13 cellular contexts compared by ENCODE assay signal in genomic region chr7:99943641-99944507, GRCh38. TPM values are rescaled to one million over a fixed set of nuclear protein-coding genes. Genes with fewer than 3 reads are reported as not detected.
DNase-seq lines count a peak whose midpoint lies in the region; FAIRE-seq and TF ChIP-seq lines count a peak whose summit lies in the region.
"Had no signal": no experiment of that assay in that cellular context is flagged by ENCODE, and none has a peak within 500 bp of the region (broad histone marks: within the 10 kb centered on the region; RNA-seq: fewer than 3 reads in every experiment).

No MANE protein-coding gene starts in this region.

- TF ChIP-seq CTCF in H1 (IDR thresholded peaks at IDR 0.05; ENCODE audit: control extremely low read depth in 1 of 3, insufficient read depth in 1 of 3, low read depth in 1 of 3, low read length in 3 of 3): no peak
- TF ChIP-seq CTCF in PC-9 (conservative IDR thresholded peaks at IDR 0.05): no peak

- FAIRE-seq in H1 (lab: Jason Lieb, UNC): peak; percentile 98
- FAIRE-seq: bronchial epithelial cell, RCC 7860 had no signal

- no TSS peak for BruUV-seq in PC-9 (replicated peaks; lab: Mats Ljungman, UMichigan)

- H3K4me1 Mint-ChIP-seq in activated naive CD4-positive, alpha-beta T cell treated with anti-CD3 and anti-CD28 coated beads for 36 hours (ENCODE audit: low read depth): peaks cover 10% of the 10 kb centered on the region

- H3K18ac ChIP-seq in H1 (ENCODE audit: extremely low read depth, low read length): peak overlapping the region; percentile 96

- H4K91ac ChIP-seq in H1 (replicated peaks; ENCODE audit: insufficient read length, low read length): peak overlapping the region; percentile 90

- H3K27ac Mint-ChIP-seq in activated naive CD4-positive, alpha-beta T cell treated with anti-CD3 and anti-CD28 coated beads for 36 hours: no peak overlapping the region

- H3K4me1 ChIP-seq in H1 (replicated peaks in 1 of 4; ENCODE audit: control insufficient read depth in 3 of 4, insufficient read depth in 4 of 4, low read length in 3 of 4) (peaks cover 8 to 13% (median 11%) of the 10 kb centered on the region in 4 experiments; a peak in 5 of 7 replicates), PC-9 (replicated peaks; ENCODE audit: insufficient read depth) (no peaks in the 10 kb centered on the region)

- peak overlapping the region; percentile 94 for H2BK120ac ChIP-seq in H1 (replicated peaks; ENCODE audit: low read depth, low read length)

- peak overlapping the region; percentile 42 for H3K56ac ChIP-seq in H1 (replicated peaks; ENCODE audit: insufficient read length, low read depth, low read length)

- peak in 1 of 2 experiments; percentile 90; a peak in 1 of 3 replicates for TF ChIP-seq EP300 in H1 (IDR thresholded peaks at IDR 0.05; ENCODE audit: borderline replicate concordance in 1 of 2, low read depth in 2 of 2, low read length in 2 of 2)

- H3K36me3 Mint-ChIP-seq in activated naive CD4-positive, alpha-beta T cell treated with anti-CD3 and anti-CD28 coated beads for 36 hours (ENCODE audit: low read depth): no peaks in the 10 kb centered on the region

- H3K9me3 ChIP-seq in H1 (ENCODE audit: insufficient read depth in 2 of 2, low read depth in 1 of 2, low read length in 1 of 2) (peaks cover 14 to 16% of the 10 kb centered on the region in 2 experiments), PC-9 (ENCODE audit: insufficient read depth, low read depth) (0 out of 2 replicates have a peak, but pooled peaks cover 4% of the 10 kb centered on the region)

- no peaks in the 10 kb centered on the region for H3K9me3 Mint-ChIP-seq in activated naive CD4-positive, alpha-beta T cell treated with anti-CD3 and anti-CD28 coated beads for 36 hours

- peak overlapping the region in 3 of 4 experiments; percentile 1 to 65 (median 35); a peak in 6 of 7 replicates for H3K9ac ChIP-seq in H1 (replicated peaks in 1 of 4; ENCODE audit: extremely low read depth in 1 of 4, low read depth in 3 of 4, low read length in 3 of 4)

- peak overlapping the region; percentile 25 for H3K4ac ChIP-seq in H1 (replicated peaks; ENCODE audit: insufficient read length, low read depth, low read length)

- POLR2A ChIA-PET in H1 (lab: Charles Lee; ENCODE audit: partially characterized antibody) (interaction anchor here (0.6 to 3.0 kb wide), 35 partner anchors 8 to 1028 kb away, joined by 3 to 45 read pairs (median 5); partner anchors contain the start of genes AP4M1, GJC3, MCM7 and TRIM4), PC-9 (lab: Charles Lee; ENCODE audit: unreplicated experiment) (interaction anchor here (0.6 kb wide), 1 partner anchor 234 kb away, joined by 4 read pairs; no protein-coding TSS in a partner anchor)

- H3K14ac ChIP-seq in H1 (ENCODE audit: insufficient read length): no peak overlapping the region

- peak overlapping the region; percentile 37; the same call in 1 of the 2 replicates for H2BK15ac ChIP-seq in H1 (ENCODE audit: low read length)

- no peaks in the 10 kb centered on the region for H3K23me2 ChIP-seq in H1 (ENCODE audit: low read depth, low read length)

- H3K9me2 ChIP-seq in PC-9 (ENCODE audit: insufficient read depth): no peaks in the 10 kb centered on the region

- peak; percentile 22 for DNase-seq in activated naive CD4-positive, alpha-beta T cell treated with anti-CD3 and anti-CD28 coated beads for 36 hours
- no peak for DNase-seq in activated naive CD4-positive, alpha-beta T cell (lab: John Stamatoyannopoulos, UW)
- peak; percentile 99 for DNase-seq in NCI-H526 treated with DMSO at 0.1 percent for 48 hours (lab: John Stamatoyannopoulos, UW)
- peak; percentile 62 to 74 for DNase-seq in H1 (ENCODE audit: low read depth in 1 of 2, low spot score in 2 of 2)
- DNase-seq in retina: peak; percentile 9
- no peak for DNase-seq in PC-9
- no peak for DNase-seq in hippocampal formation (lab: John Stamatoyannopoulos, UW)
- DNase-seq in activated CD8-positive, alpha-beta memory T cell treated with anti-CD3 and anti-CD28 coated beads, Interleukin-2, amount 50 U/mL, for 4 hours: no peak
- DNase-seq: NCI-H1694 treated with DMSO at 0.1 percent for 48 hours, posterior cingulate gyrus had no signal

- peak overlapping the region; percentile 68 for H4K5ac ChIP-seq in H1 (ENCODE audit: insufficient read length, low read depth, low read length)

- no peak overlapping the region for H3K23ac ChIP-seq in H1 (ENCODE audit: insufficient read length)

- CTCF ChIA-PET in activated naive CD4-positive, alpha-beta T cell treated with anti-CD3 and anti-CD28 coated beads for 36 hours (lab: Charles Lee): interaction anchor here (0.8 to 1.7 kb wide), 4 partner anchors 14 to 422 kb away, joined by 3 to 4 read pairs (median 3); partner anchors contain the start of genes GJC3 and TRIM4
- CTCF ChIA-PET in H1 (lab: Charles Lee; ENCODE audit: partially characterized antibody): interaction anchor here (0.7 to 1.5 kb wide), 9 partner anchors 9 to 918 kb away, joined by 3 to 6 read pairs (median 4); no protein-coding TSS in a partner anchor
- CTCF ChIA-PET in PC-9 (lab: Charles Lee): interaction anchor here (0.6 kb wide), 3 partner anchors 21 to 324 kb away, joined by 3 to 5 read pairs (median 3); no protein-coding TSS in a partner anchor

- peak overlapping the region; percentile 22 for H3K4me3 Mint-ChIP-seq in activated naive CD4-positive, alpha-beta T cell treated with anti-CD3 and anti-CD28 coated beads for 36 hours

- peak overlapping the region in 3 of 4 experiments; percentile 1 to 48 (median 4); a peak in 3 of 8 replicates for H3K4me3 ChIP-seq in H1 (ENCODE audit: extremely low read depth in 1 of 4, insufficient read depth in 2 of 4, low read depth in 3 of 4, low read length in 4 of 4)
- no peak overlapping the region for H3K4me3 ChIP-seq in PC-9
- H3K4me3 ChIP-seq: lung had no signal

- no peaks in the 10 kb centered on the region for H3K27me3 Mint-ChIP-seq in activated naive CD4-positive, alpha-beta T cell treated with anti-CD3 and anti-CD28 coated beads for 36 hours (ENCODE audit: low read depth)

- H2AFZ ChIP-seq in H1 (ENCODE audit: low read length): no peak overlapping the region
- H2AFZ ChIP-seq in PC-9: no peak overlapping the region

- 20% methylated on average over 11 of the region's 14 CpGs; no CpG with 5 or more reads in 1 of the 2 experiments for WGBS in H1 (ENCODE audit: extremely low coverage in 1 of 2, insufficient coverage in 1 of 2, insufficient read length in 1 of 2, insufficient replicate concordance in 2 of 2, low coverage in 1 of 2, low lambda C conversion rate in 2 of 2, missing lambda C conversion rate in 1 of 2), 2 experiments

- H2BK5ac ChIP-seq in H1 (ENCODE audit: low read depth, low read length): peak overlapping the region; percentile 98

- H3K79me1 ChIP-seq in H1 (ENCODE audit: low read depth, low read length): no peaks in the 10 kb centered on the region; the same call in 1 of the 2 replicates

- H3K36me3 ChIP-seq in H1 (ENCODE audit: control insufficient read depth in 2 of 4, insufficient read depth in 4 of 4, low read length in 3 of 4) (peaks cover 0 to 4% (median 0%) of the 10 kb centered on the region in 4 experiments; a peak in 2 of 8 replicates), PC-9 (ENCODE audit: low read depth) (no peaks in the 10 kb centered on the region)

- peak overlapping the region; percentile 56 to 65 for H3K4me2 ChIP-seq in H1 (ENCODE audit: insufficient read depth in 1 of 2, low read depth in 2 of 2, low read length in 2 of 2)
- H3K4me2 ChIP-seq in PC-9: no peak overlapping the region

- H3K27me3 ChIP-seq in H1 (replicated peaks in 1 of 4; ENCODE audit: control insufficient read depth in 3 of 4, extremely low read depth in 1 of 4, insufficient read depth in 3 of 4, low read length in 3 of 4): no peaks in the 10 kb centered on the region; a peak in 1 of 7 replicates
- peaks cover 37% of the 10 kb centered on the region for H3K27me3 ChIP-seq in PC-9 (ENCODE audit: insufficient read depth, low read depth)

- peak; percentile 51 to 59; a peak in 2 of 3 replicates for TF ChIP-seq POLR2A in H1 (IDR thresholded peaks at IDR 0.05; ENCODE audit: control extremely low read depth in 1 of 2, low read depth in 2 of 2, low read length in 2 of 2)

- H3K27ac ChIP-seq in H1 (ENCODE audit: low read depth, low read length) (peak overlapping the region; percentile 95), PC-9 (no peak overlapping the region)

- peak overlapping the region; percentile 96; the same call in 1 of the 2 replicates for H4K8ac ChIP-seq in H1 (ENCODE audit: extremely low read depth, insufficient read depth, low read length)

- H2BK20ac ChIP-seq in H1 (ENCODE audit: low read length): peak overlapping the region; percentile 89

- H3K79me2 ChIP-seq in H1 (ENCODE audit: control insufficient read depth in 1 of 2, insufficient read depth in 2 of 2, low read length in 2 of 2) (no peaks in the 10 kb centered on the region), PC-9 (ENCODE audit: low read depth) (no peaks in the 10 kb centered on the region)

- TF ChIP-seq RAD21 in H1 (IDR thresholded peaks at IDR 0.05 in 1 of 2, conservative IDR thresholded peaks at IDR 0.05 in 1 of 2; ENCODE audit: low read depth in 2 of 2, low read length in 2 of 2): no peak

- H2AK5ac ChIP-seq in H1 (ENCODE audit: low read depth, low read length): peak overlapping the region; percentile 98

- H4K20me1 ChIP-seq in H1 (replicated peaks in 1 of 2; ENCODE audit: control insufficient read depth in 1 of 2, insufficient read depth in 2 of 2, low read length in 2 of 2) (no peaks in the 10 kb centered on the region), PC-9 (ENCODE audit: insufficient read depth) (no peaks in the 10 kb centered on the region)

- H2BK12ac ChIP-seq in H1 (ENCODE audit: low read depth, low read length): peak overlapping the region; percentile 96

- H3F3A ChIP-seq in PC-9 (ENCODE audit: insufficient read depth, low read depth): no peaks in the 10 kb centered on the region

- intact Hi-C loops in activated naive CD4-positive, alpha-beta T cell treated with anti-CD3 and anti-CD28 coated beads for 36 hours (cut with micrococcal nuclease): no loop called here
- intact Hi-C loops in PC-9 (cut with micrococcal nuclease; ENCODE audit: unreplicated experiment): no loop called here

RNA-seq across cellular contexts. Expression of gene GJC3, which starts 14.5 kb away (rescaled TPM):
- 1 to 10 TPM in 1 of 2 experiments, under 1 TPM in 1; 0.62 to 1.1 TPM for total RNA-seq in activated naive CD4-positive, alpha-beta T cell treated with anti-CD3 and anti-CD28 coated beads for 36 hours
- total RNA-seq in H1 (2021; fragmentation: NEBNext Ultra II Directional; extraction: Animal tissue kit (Norgen Biotek cat#: 25700)): 2.5 and 3.0 TPM in 2 replicates
- 1.7 and 2.7 TPM in 2 replicates for polyA plus RNA-seq in H1 (2011; rRNA removed)
- 2.2 TPM for polyA plus RNA-seq in H1 (2011; cell fraction: cytosol; rRNA removed)
- 1.9 TPM for polyA plus RNA-seq in H1 (2011; cell fraction: nucleus; rRNA removed)
- polyA plus RNA-seq in H1 (2012, experiment 1 of 2): 0.81 to 3.6 TPM (median 2.4 TPM) in 4 replicates
- 1.3 TPM for polyA plus RNA-seq in H1 (2012, experiment 2 of 2)
- polyA plus RNA-seq in H1 (2013, experiment 1 of 2): 1.5 TPM
- polyA plus RNA-seq in H1 (2013, experiment 2 of 2): 1.7 TPM
- polyA minus RNA-seq in H1 (2011; rRNA and poly(A)+ RNA removed): 0.66 and 1.7 TPM in 2 replicates
- not detected for polyA minus RNA-seq in H1 (2011; cell fraction: cytosol; rRNA and poly(A)+ RNA removed)
- polyA minus RNA-seq in H1 (2011; cell fraction: nucleus; rRNA and poly(A)+ RNA removed): 2.4 TPM
- not detected in 2 replicates for total RNA-seq in PC-9 (2021)
- total RNA-seq: bronchial epithelial cell had no signal

RNA-seq across cellular contexts. Expression of gene TRIM4, which starts 24.5 kb away (rescaled TPM):
- 10 to 100 TPM; 25.7 to 25.8 TPM for total RNA-seq in activated naive CD4-positive, alpha-beta T cell treated with anti-CD3 and anti-CD28 coated beads for 36 hours
- total RNA-seq in H1 (2021; fragmentation: NEBNext Ultra II Directional; extraction: Animal tissue kit (Norgen Biotek cat#: 25700)): 6.6 and 7.3 TPM in 2 replicates
- polyA plus RNA-seq in H1 (2011; rRNA removed): 0.02 and 0.03 TPM in 2 replicates
- polyA plus RNA-seq in H1 (2011; cell fraction: cytosol; rRNA removed): 0.01 TPM
- 0.10 TPM for polyA plus RNA-seq in H1 (2011; cell fraction: nucleus; rRNA removed)
- not detected in 4 replicates for polyA plus RNA-seq in H1 (2012, experiment 1 of 2)
- polyA plus RNA-seq in H1 (2012, experiment 2 of 2): not detected
- polyA plus RNA-seq in H1 (2013, experiment 1 of 2): 1.6 TPM
- polyA plus RNA-seq in H1 (2013, experiment 2 of 2): 1.7 TPM
- 0.06 TPM in 1 of 2 replicates, not detected in the other for polyA minus RNA-seq in H1 (2011; rRNA and poly(A)+ RNA removed)
- polyA minus RNA-seq in H1 (2011; cell fraction: cytosol; rRNA and poly(A)+ RNA removed): not detected
- not detected for polyA minus RNA-seq in H1 (2011; cell fraction: nucleus; rRNA and poly(A)+ RNA removed)
- total RNA-seq in PC-9 (2021): 34.0 and 35.8 TPM in 2 replicates

RNA-seq across cellular contexts. Expression of gene AZGP1, which starts 32.0 kb away (rescaled TPM):
- not detected for total RNA-seq in activated naive CD4-positive, alpha-beta T cell treated with anti-CD3 and anti-CD28 coated beads for 36 hours
- total RNA-seq in H1 (2021; fragmentation: NEBNext Ultra II Directional; extraction: Animal tissue kit (Norgen Biotek cat#: 25700)): 0.29 and 0.52 TPM in 2 replicates
- 0.57 and 0.68 TPM in 2 replicates for polyA plus RNA-seq in H1 (2011; rRNA removed)
- polyA plus RNA-seq in H1 (2011; cell fraction: cytosol; rRNA removed): 0.92 TPM
- 1.1 TPM for polyA plus RNA-seq in H1 (2011; cell fraction: nucleus; rRNA removed)
- polyA plus RNA-seq in H1 (2012, experiment 1 of 2): 0.38 to 1.3 TPM (median 1.0 TPM) in 4 replicates
- polyA plus RNA-seq in H1 (2012, experiment 2 of 2): 0.22 TPM
- polyA plus RNA-seq in H1 (2013, experiment 1 of 2): 0.65 TPM
- polyA plus RNA-seq in H1 (2013, experiment 2 of 2): 0.61 TPM
- 1.7 TPM in 1 of 2 replicates, not detected in the other for polyA minus RNA-seq in H1 (2011; rRNA and poly(A)+ RNA removed)
- polyA minus RNA-seq in H1 (2011; cell fraction: cytosol; rRNA and poly(A)+ RNA removed): not detected
- not detected for polyA minus RNA-seq in H1 (2011; cell fraction: nucleus; rRNA and poly(A)+ RNA removed)
- 0.70 TPM in 1 of 2 replicates, not detected in the other for total RNA-seq in PC-9 (2021)

Comparison
In these comparisons a context has a peak if more than half of its experiments do, and no peak if none do; other contexts are left out.
1. DNase-seq: peak in activated naive CD4-positive, alpha-beta T cell treated with anti-CD3 and anti-CD28 coated beads for 36 hours (single experiment), NCI-H526 treated with DMSO at 0.1 percent for 48 hours (single experiment), H1 (2 of 2) and retina (single experiment); none in activated naive CD4-positive, alpha-beta T cell (0 of 4), PC-9 (0 of 2), hippocampal formation (0 of 2) and activated CD8-positive, alpha-beta memory T cell treated with anti-CD3 and anti-CD28 coated beads, Interleukin-2, amount 50 U/mL, for 4 hours (single experiment).